ENCODE assay signal across 10 cellular contexts in genomic region chr21:46052703-46053651, GRCh38. TPM values are rescaled to one million over a fixed set of nuclear protein-coding genes. Genes with fewer than 3 reads are reported as not detected.
DNase-seq lines count a peak whose midpoint lies in the region; ATAC-seq and TF ChIP-seq lines count a peak whose summit lies in the region.
"Had no signal": no experiment of that assay in that cellular context is flagged by ENCODE, and none has a peak within 500 bp of the region (broad histone marks: within the 10 kb centered on the region; RNA-seq: fewer than 3 reads in every experiment).

No MANE protein-coding gene starts in this region.

- H3K27me3 Mint-ChIP-seq in WTC11 (ENCODE audit: low read depth) (no peaks in the 10 kb centered on the region), glutamatergic neuron (ENCODE audit: unreplicated experiment) (peaks cover 8% of the 10 kb centered on the region)

- ATAC-seq in WTC11, result no peak
- no peak for ATAC-seq in HG03342 (IDR thresholded peaks at IDR 0.05; ENCODE audit: unreplicated experiment)
- ATAC-seq: right lobe of liver had no signal

- H3K4me1 Mint-ChIP-seq in WTC11, result peaks cover 9% of the 10 kb centered on the region
- peaks cover 20% of the 10 kb centered on the region for H3K4me1 Mint-ChIP-seq in glutamatergic neuron (ENCODE audit: low read depth, unreplicated experiment)

- H3K27ac Mint-ChIP-seq in WTC11 (peak overlapping the region; percentile 41; the same call in 1 of the 2 replicates), glutamatergic neuron (ENCODE audit: unreplicated experiment) (no peak overlapping the region)

- POLR2A ChIA-PET in WTC11 (lab: Charles Lee) (interaction anchor here (1.0 kb wide), 1 partner anchor 14 kb away, joined by 3 read pairs; no protein-coding TSS in a partner anchor), HEK293T (lab: Yijun Ruan, JAX) (no interaction called here)

- no peaks in the 10 kb centered on the region for H3K36me3 Mint-ChIP-seq in WTC11
- peaks cover 4% of the 10 kb centered on the region for H3K36me3 Mint-ChIP-seq in glutamatergic neuron (ENCODE audit: unreplicated experiment)

- CTCF ChIA-PET in WTC11 (lab: Charles Lee) (no interaction called here), HEK293T (lab: Yijun Ruan, JAX) (no interaction called here)

- TF ChIP-seq CTCF in WTC11 (IDR thresholded peaks at IDR 0.05) (no peak), glutamatergic neuron (IDR thresholded peaks at IDR 0.05; ENCODE audit: partially characterized antibody, unreplicated experiment) (no peak)

- DNase-seq in GM04504 (ENCODE audit: low read depth), result peak; percentile 81
- DNase-seq in WTC11 (ENCODE audit: low spot score), result no peak
- DNase-seq in glomerular visceral epithelial cell (ENCODE audit: extremely low spot score), result peak; percentile 91
- DNase-seq in stimulated activated CD4-positive, alpha-beta T cell treated with anti-CD3 and anti-CD28 coated beads, Interleukin-4, amount 100 ng/mL, for 4 hours, result peak; percentile 16 to 45
- no peak for DNase-seq in anterior cingulate cortex (lab: John Stamatoyannopoulos, UW)
- no peak for DNase-seq in HEK293T (ENCODE audit: extremely low spot score)
- no peak for DNase-seq in glutamatergic neuron
- DNase-seq: WERI-Rb-1 had no signal

- H3K4me3 Mint-ChIP-seq in WTC11 (no peak overlapping the region), glutamatergic neuron (ENCODE audit: unreplicated experiment) (no peak overlapping the region)

- peaks cover 4% of the 10 kb centered on the region; the same call in 1 of the 2 replicates for H3K9me3 Mint-ChIP-seq in WTC11
- peaks cover 14% of the 10 kb centered on the region for H3K9me3 Mint-ChIP-seq in glutamatergic neuron (ENCODE audit: unreplicated experiment)

TF ChIP-seq in WTC11, 78 proteins besides CTCF, POLR2A, EP300 and RAD21:
- no peak for TF ChIP-seq ZNF423 (CRISPR knock-in tag; IDR thresholded peaks at IDR 0.05)
- TF ChIP-seq NFYB (CRISPR knock-in tag; conservative IDR thresholded peaks at IDR 0.05; ENCODE audit: low read depth), result no peak
- TF ChIP-seq E2F5 (CRISPR knock-in tag; IDR thresholded peaks at IDR 0.05), result no peak
- TF ChIP-seq ZNF138 (CRISPR knock-in tag; conservative IDR thresholded peaks at IDR 0.05), result no peak
TF ChIP-seq in WTC11: peak in this region for 0.

TF ChIP-seq in HEK293T, 16 proteins besides CTCF, POLR2A, EP300 and RAD21:
- TF ChIP-seq FOXK2 (IDR thresholded peaks at IDR 0.05) (no peak), L3MBTL2 (conservative IDR thresholded peaks at IDR 0.05) (no peak), SUZ12 (IDR thresholded peaks at IDR 0.05) (no peak)

RNA-seq across cellular contexts. Expression of gene COL6A2, which starts 44.9 kb away (rescaled TPM):
- 111 to 138 TPM (median 138 TPM) in 3 replicates for total RNA-seq in WTC11 (2021)
- 55.2 TPM for total RNA-seq in glutamatergic neuron (ENCODE audit: unreplicated experiment)

Comparison
In these comparisons a context has a peak if more than half of its experiments do, and no peak if none do; other contexts are left out.
1. DNase-seq: peak in GM04504 (single experiment), glomerular visceral epithelial cell (single experiment) and stimulated activated CD4-positive, alpha-beta T cell treated with anti-CD3 and anti-CD28 coated beads, Interleukin-4, amount 100 ng/mL, for 4 hours (2 of 2); none in WTC11 (single experiment), anterior cingulate cortex (0 of 58), HEK293T (single experiment) and glutamatergic neuron (single experiment).